Comparison of ENCODE assay signal across 2 cellular contexts in genomic region chr17:81967244-81967532, GRCh38.
TF ChIP-seq lines count a peak whose summit lies in the region.

No MANE protein-coding gene starts in this region.

TF ChIP-seq in SK-N-SH treated with all-trans-retinoic acid at 6 μM for 48 hours, 23 proteins besides CTCF, POLR2A, EP300 and RAD21 (continued from another document):
- TF ChIP-seq TSHZ2 (CRISPR knock-in tag; IDR thresholded peaks at IDR 0.05) = no peak
- TF ChIP-seq TOX (CRISPR knock-in tag; IDR thresholded peaks at IDR 0.05; ENCODE audit: borderline replicate concordance) = no peak

TF ChIP-seq in SK-N-SH, 30 proteins besides CTCF, POLR2A, EP300 and RAD21 (continued from another document):
- TF ChIP-seq FOXM1 (IDR thresholded peaks at IDR 0.05; ENCODE audit: low read depth) = no peak
- TF ChIP-seq RFX5 (IDR thresholded peaks at IDR 0.05; ENCODE audit: low read length) = no peak
- no peak for TF ChIP-seq TCF12 (IDR thresholded peaks at IDR 0.05)
- no peak for TF ChIP-seq FOSL2 (IDR thresholded peaks at IDR 0.05; ENCODE audit: borderline replicate concordance, low read depth)
